In genomic region chr10:8275911-8276310, GRCh38 we compare ENCODE assay signal across 24 cellular contexts.
A peak's percentile ranks its signal among the peaks of the same experiment; 100 is the strongest.
DNase-seq lines count a peak whose midpoint lies in the region; ATAC-seq, FAIRE-seq and TF ChIP-seq lines count a peak whose summit lies in the region.
"Had no signal": no experiment of that assay in that cellular context is flagged by ENCODE, and none has a peak within 500 bp of the region (broad histone marks: within the 10 kb centered on the region; RNA-seq: fewer than 3 reads in every experiment).

No MANE protein-coding gene starts in this region.

- H3K27me3 ChIP-seq in K562 (ENCODE audit: control insufficient read depth in 2 of 2, insufficient read depth in 2 of 2, low read length in 2 of 2) (no peaks in the 10 kb centered on the region), dorsolateral prefrontal cortex (peaks cover 0 to 35% (median 0%) of the 10 kb centered on the region in 45 donors)
- H3K27me3 ChIP-seq: BLaER1 treated with 17β-estradiol and CSF1 and Interleukin-3, amounts not matched to agents 10 nM and 100 nM had no signal

- DNase-seq in NCI-H1436 (lab: John Stamatoyannopoulos, UW): peak; percentile 1
- DNase-seq in NCI-H1436 treated with DMSO at 0.1 percent for 48 hours (lab: John Stamatoyannopoulos, UW): no peak
- DNase-seq in left cardiac atrium: no peak
- DNase-seq in Right ventricle myocardium superior: no peak
- peak in 1 of 4 experiments; percentile 50 for DNase-seq in K562 (ENCODE audit: extremely low read depth in 1 of 4, low spot score in 3 of 4)
- no peak for DNase-seq in dorsolateral prefrontal cortex
- DNase-seq in NCI-H1417 treated with DMSO at 0.1 percent for 48 hours (lab: John Stamatoyannopoulos, UW): no peak
- DNase-seq: Caco-2; CD4-positive, alpha-beta memory T cell; DMS 273 treated with DMSO at 0.1 percent for 48 hours; DMS79 treated with DMSO at 0.1 percent for 48 hours; GOT3; HCEC 1CT; MV-4-11; NCI-H1105 treated with DMSO at 0.1 percent for 48 hours; NCI-H1930; NCI-H774; SHP77; SW 1271; T-helper 2 cell had no signal

- H3K9ac ChIP-seq in K562 (ENCODE audit: insufficient read depth in 1 of 2, low read depth in 2 of 2, low read length in 2 of 2): no peak overlapping the region
- H3K9ac ChIP-seq: BLaER1 treated with 17β-estradiol and CSF1 and Interleukin-3, amounts not matched to agents 10 nM and 100 nM had no signal

- intact Hi-C loops in left cardiac atrium (cut with DNase I) (no loop called here), Right ventricle myocardium superior (cut with DNase I) (no loop called here), K562 (cut with micrococcal nuclease) (no loop called here), dorsolateral prefrontal cortex (cut with DNase I) (no loop called here)

- H3K4me1 ChIP-seq in K562 (replicated peaks in 1 of 2; ENCODE audit: control insufficient read depth in 2 of 2, insufficient read depth in 2 of 2, low read length in 2 of 2): no peaks in the 10 kb centered on the region
- H3K4me1 ChIP-seq: BLaER1 treated with 17β-estradiol and CSF1 and Interleukin-3, amounts not matched to agents 10 nM and 100 nM had no signal

- peak; percentile 51 for FAIRE-seq in K562 (lab: Jason Lieb, UNC)

- no peak overlapping the region for H3K27ac ChIP-seq in K562 (ENCODE audit: extremely low read depth, low read depth, low read length)
- no peak overlapping the region for H3K27ac ChIP-seq in dorsolateral prefrontal cortex
- H3K27ac ChIP-seq: 22Rv1; BLaER1 treated with 17β-estradiol and CSF1 and Interleukin-3, amounts not matched to agents 10 nM and 100 nM; SK-N-MC had no signal

- peak overlapping the region; percentile 89 for H2AFZ ChIP-seq in K562 (ENCODE audit: low read depth, low read length)

- no peaks in the 10 kb centered on the region for H4K20me1 ChIP-seq in K562 (replicated peaks; ENCODE audit: control insufficient read depth, insufficient read depth, low read length)
- H4K20me1 ChIP-seq: BLaER1 treated with 17β-estradiol and CSF1 and Interleukin-3, amounts not matched to agents 10 nM and 100 nM had no signal

- no peaks in the 10 kb centered on the region for H3K36me3 ChIP-seq in K562 (ENCODE audit: control insufficient read depth, insufficient read depth, low read length)
- H3K36me3 ChIP-seq: BLaER1 treated with 17β-estradiol and CSF1 and Interleukin-3, amounts not matched to agents 10 nM and 100 nM had no signal

- POLR2A ChIA-PET in K562 (lab: Yijun Ruan, JAX): no interaction called here

- H3K9me3 ChIP-seq in K562 (replicated peaks; ENCODE audit: control insufficient read depth, insufficient read depth, low read depth, low read length): no peaks in the 10 kb centered on the region
- H3K9me3 ChIP-seq: BLaER1 treated with 17β-estradiol and CSF1 and Interleukin-3, amounts not matched to agents 10 nM and 100 nM; Caco-2 had no signal

- BruUV-seq in K562 (replicated peaks; lab: Mats Ljungman, UMichigan): no TSS peak

- in situ Hi-C loops in K562 (cut with MboI): no loop called here

- ATAC-seq in left cardiac atrium (peak; percentile 27 to 63), Right ventricle myocardium superior (ENCODE audit: poor library complexity) (no peak), K562 (peak; percentile 96)
- no peak for ATAC-seq in activated CD4-positive, CD25-positive, alpha-beta regulatory T cell treated with anti-CD3 and anti-CD28 coated beads, Interleukin-2, amount 50 U/mL, for 24 hours

- no peaks in the 10 kb centered on the region for H3K79me2 ChIP-seq in K562 (ENCODE audit: control insufficient read depth, insufficient read depth, low read length)

- TF ChIP-seq POLR2A in K562 (conservative IDR thresholded peaks at IDR 0.05): no peak

- H3K4me3 ChIP-seq in K562 (peak overlapping the region; percentile 11; the same call in 1 of the 2 replicates), dorsolateral prefrontal cortex (no peak overlapping the region)
- H3K4me3 ChIP-seq: BLaER1 treated with 17β-estradiol and CSF1 and Interleukin-3, amounts not matched to agents 10 nM and 100 nM; SK-N-MC had no signal

- 0% methylated on average over 6 of the region's 7 CpGs for WGBS in K562 (ENCODE audit: insufficient coverage, low coverage, missing lambda C conversion rate)

- no peak for TF ChIP-seq RAD21 in K562 (CRISPR knock-in tag; conservative IDR thresholded peaks at IDR 0.05 in 1 of 2, IDR thresholded peaks at IDR 0.05 in 1 of 2)

- no peaks in the 10 kb centered on the region for H3K9me1 ChIP-seq in K562 (ENCODE audit: control insufficient read depth, insufficient read depth, low read length)

- CTCF ChIA-PET in K562 (lab: Yijun Ruan, JAX; ENCODE audit: low intra/inter-chr PET ratio): no interaction called here

- TF ChIP-seq EP300 in K562 (IDR thresholded peaks at IDR 0.05; ENCODE audit: low read length): no peak

- no peak for TF ChIP-seq CTCF in K562 (IDR thresholded peaks at IDR 0.05 in 2 of 3, conservative IDR thresholded peaks at IDR 0.05 in 1 of 3; ENCODE audit: insufficient read depth in 2 of 3, low read depth in 1 of 3, low read length in 3 of 3)
- no peak for TF ChIP-seq CTCF in dorsolateral prefrontal cortex (IDR thresholded peaks at IDR 0.05 in 54 of 56, conservative IDR thresholded peaks at IDR 0.05 in 2 of 56; ENCODE audit: low read depth in 1 of 56, partially characterized antibody in 56 of 56)

- 0 out of 2 replicates have a peak overlapping the region, but pooled peaks have one; percentile 35 for H3K4me2 ChIP-seq in K562 (ENCODE audit: insufficient read depth, low read length)
- H3K4me2 ChIP-seq: BLaER1 treated with 17β-estradiol and CSF1 and Interleukin-3, amounts not matched to agents 10 nM and 100 nM had no signal

TF ChIP-seq in K562, 482 proteins besides CTCF, POLR2A, EP300 and RAD21:
- TF ChIP-seq YY1 (IDR thresholded peaks at IDR 0.05; ENCODE audit: borderline replicate concordance in 1 of 3, control insufficient read depth in 1 of 3, extremely low read depth in 1 of 3, insufficient read depth in 3 of 3, insufficient read length in 1 of 3, insufficient replicate concordance in 2 of 3, low read depth in 1 of 3, low read length in 2 of 3) (peak in 1 of 3 experiments; percentile 71), ATF1 (CRISPR knock-in tag; IDR thresholded peaks at IDR 0.05) (no peak), ATF1 (tag; IDR thresholded peaks at IDR 0.05) (peak; percentile 80)
- TF ChIP-seq, protein P1, sequence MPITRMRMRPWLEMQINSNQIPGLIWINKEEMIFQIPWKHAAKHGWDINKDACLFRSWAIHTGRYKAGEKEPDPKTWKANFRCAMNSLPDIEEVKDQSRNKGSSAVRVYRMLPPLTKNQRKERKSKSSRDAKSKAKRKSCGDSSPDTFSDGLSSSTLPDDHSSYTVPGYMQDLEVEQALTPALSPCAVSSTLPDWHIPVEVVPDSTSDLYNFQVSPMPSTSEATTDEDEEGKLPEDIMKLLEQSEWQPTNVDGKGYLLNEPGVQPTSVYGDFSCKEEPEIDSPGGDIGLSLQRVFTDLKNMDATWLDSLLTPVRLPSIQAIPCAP (CRISPR knock-in tag; IDR thresholded peaks at IDR 0.05; ENCODE audit: borderline replicate concordance): no peak

Comparison
In these comparisons a context has a peak if more than half of its experiments do, and no peak if none do; other contexts are left out.
1. ATAC-seq: peak in left cardiac atrium (2 of 2) and K562 (single experiment); none in Right ventricle myocardium superior (single experiment) and activated CD4-positive, CD25-positive, alpha-beta regulatory T cell treated with anti-CD3 and anti-CD28 coated beads, Interleukin-2, amount 50 U/mL, for 24 hours (0 of 2).